In genomic region chr18:58005885-58006523, GRCh38 we compare ENCODE assay signal across 14 cellular contexts. TPM values are rescaled to one million over a fixed set of nuclear protein-coding genes. Genes with fewer than 3 reads are reported as not detected.
DNase-seq lines count a peak whose midpoint lies in the region; TF ChIP-seq lines count a peak whose summit lies in the region.
"Had no signal": no experiment of that assay in that cellular context is flagged by ENCODE, and none has a peak within 500 bp of the region (broad histone marks: within the 10 kb centered on the region; RNA-seq: fewer than 3 reads in every experiment).

No MANE protein-coding gene starts in this region.

- H3F3A ChIP-seq in GM23248 (ENCODE audit: insufficient read depth) = peaks cover 27% of the 10 kb centered on the region

- H4K20me1 ChIP-seq in GM23248 (ENCODE audit: insufficient read depth) = no peaks in the 10 kb centered on the region

- H3K9me3 ChIP-seq in GM23248 (ENCODE audit: low read depth) (no peaks in the 10 kb centered on the region), Peyer's patch (no peaks in the 10 kb centered on the region)

- TF ChIP-seq CTCF in AG10803 (conservative IDR thresholded peaks at IDR 0.05; ENCODE audit: low read length) = no peak
- TF ChIP-seq CTCF in astrocyte of the cerebellum (IDR thresholded peaks at IDR 0.05; ENCODE audit: low read depth, low read length, missing control alignments) = no peak
- no peak for TF ChIP-seq CTCF in Peyer's patch (IDR thresholded peaks at IDR 0.05)

- no peaks in the 10 kb centered on the region for H3K79me2 ChIP-seq in GM23248 (ENCODE audit: insufficient read depth)

- in situ Hi-C loops in GM23248 (cut with MboI) (no loop called here), astrocyte of the cerebellum (cut with HindIII; ENCODE audit: low sequenced_read_pairs) (no loop called here)

- H3K9ac ChIP-seq in GM23248 = no peak overlapping the region

- 39 to 41% methylated on average over 3 of the region's 3 CpGs for WGBS in GM23248 (ENCODE audit: low coverage in 1 of 2, low lambda C conversion rate in 2 of 2, missing lambda C conversion rate in 2 of 2), 2 experiments

- no peak overlapping the region for H2AFZ ChIP-seq in GM23248

- H3K27me3 ChIP-seq in GM23248 (replicated peaks; ENCODE audit: insufficient read depth) = no peaks in the 10 kb centered on the region
- no peaks in the 10 kb centered on the region for H3K27me3 ChIP-seq in Peyer's patch

- H3K36me3 ChIP-seq in GM23248 (ENCODE audit: low read depth) (no peaks in the 10 kb centered on the region), Peyer's patch (no peaks in the 10 kb centered on the region)

- H3K4me1 ChIP-seq in GM23248 (ENCODE audit: insufficient read depth) (peaks cover 40% of the 10 kb centered on the region), Peyer's patch (no peaks in the 10 kb centered on the region)

- peak; percentile 41 for DNase-seq in AG10803 (ENCODE audit: low read depth)
- peak; percentile 89 for DNase-seq in GM23248
- peak; percentile 20 for DNase-seq in astrocyte of the cerebellum (ENCODE audit: low read depth)
- peak; percentile 24 for DNase-seq in kidney tubule cell (ENCODE audit: low spot score)
- no peak for DNase-seq in SHP77 treated with DMSO at 0.1 percent for 48 hours (lab: John Stamatoyannopoulos, UW)
- no peak for DNase-seq in SKM-1 (lab: John Stamatoyannopoulos, UW; ENCODE audit: unreplicated experiment)
- DNase-seq in Peyer's patch = no peak
- DNase-seq: activated CD4-positive, alpha-beta T cell treated with anti-CD3 and anti-CD28 coated beads, Interleukin-2, amount 10 ng/mL, durations not matched to agents 7 days and 5 days; hypothalamus; natural killer cell; NCI-H2227 treated with DMSO at 0.1 percent for 48 hours; stimulated activated CD4-positive, alpha-beta T cell treated with anti-CD3 and anti-CD28 coated beads, Interleukin-4, amount 100 ng/mL, for 4 hours; stimulated activated naive CD4-positive, alpha-beta T cell; T-helper 1 cell had no signal

- H3K4me3 ChIP-seq in AG10803 (ENCODE audit: low read length) (no peak overlapping the region), GM23248 (no peak overlapping the region), astrocyte of the cerebellum (ENCODE audit: low read depth, low read length) (no peak overlapping the region), Peyer's patch (no peak overlapping the region)

- peak overlapping the region; percentile 75 for H3K27ac ChIP-seq in GM23248
- no peak overlapping the region for H3K27ac ChIP-seq in Peyer's patch

- no peak for TF ChIP-seq POLR2A in Peyer's patch (IDR thresholded peaks at IDR 0.05)

- H3K4me2 ChIP-seq in GM23248 (ENCODE audit: unreplicated experiment) = no peak overlapping the region

- H3K9me2 ChIP-seq in GM23248 (ENCODE audit: insufficient read depth) = no peaks in the 10 kb centered on the region

RNA-seq across cellular contexts. Expression of gene NEDD4L, which starts 38.0 kb away (rescaled TPM):
- total RNA-seq in GM23248 (2014; rRNA removed; shearing (Covaris generic)) = 6.1 and 7.1 TPM in 2 replicates
- 3.2 and 3.7 TPM in 2 replicates for polyA plus RNA-seq in GM23248 (2016; fragmentation: Nextera tagmentation; extraction: Ambion mirVana)
- total RNA-seq in Peyer's patch = 100 to 1,000 TPM; 213 to 312 (median 277) TPM

Comparison
In these comparisons a context has a peak if more than half of its experiments do, and no peak if none do; other contexts are left out.
1. DNase-seq: peak in AG10803 (single experiment), GM23248 (single experiment), astrocyte of the cerebellum (single experiment) and kidney tubule cell (single experiment); none in SHP77 treated with DMSO at 0.1 percent for 48 hours (single experiment), SKM-1 (single experiment) and Peyer's patch (0 of 3).
2. RNA of gene NEDD4L, which starts 38.0 kb away (total RNA-seq): 213 to 312 TPM in Peyer's patch; 6.1 to 7.1 TPM in GM23248; every median in the first group is over 10 times any median in the second.